In genomic region chr9:83965350-83966208, GRCh38 we compare ENCODE assay signal across 10 cellular contexts. TPM values are rescaled to one million over a fixed set of nuclear protein-coding genes. Genes with fewer than 3 reads are reported as not detected.
A peak's percentile ranks its signal among the peaks of the same experiment; 100 is the strongest.
DNase-seq lines count a peak whose midpoint lies in the region; ATAC-seq, FAIRE-seq and TF ChIP-seq lines count a peak whose summit lies in the region.
"Had no signal": no experiment of that assay in that cellular context is flagged by ENCODE, and none has a peak within 500 bp of the region (broad histone marks: within the 10 kb centered on the region; RNA-seq: fewer than 3 reads in every experiment).

No MANE protein-coding gene starts in this region.

- POLR2A ChIA-PET in PC-3 (lab: Charles Lee; ENCODE audit: unreplicated experiment): no interaction called here

- H2AFZ ChIP-seq in PC-3 (ENCODE audit: low read length): no peak overlapping the region

- H3K4me1 ChIP-seq in PC-3 (ENCODE audit: insufficient read depth, low read length): peaks cover 5% of the 10 kb centered on the region
- peaks cover 3% of the 10 kb centered on the region; the same call in 1 of the 2 replicates for H3K4me1 ChIP-seq in HAP-1

- peaks cover 20% of the 10 kb centered on the region; the same call in 1 of the 2 replicates for H4K20me1 ChIP-seq in PC-3 (ENCODE audit: low read length)

- no peaks in the 10 kb centered on the region for H3K27me3 Mint-ChIP-seq in activated T-cell treated with anti-CD3 and anti-CD28 coated beads, Interleukin-2, amount 50 U/mL, for 4 hours (ENCODE audit: low read depth)
- H3K27me3 Mint-ChIP-seq in stimulated activated naive CD8-positive, alpha-beta T cell treated with anti-CD3 and anti-CD28 coated beads, Interleukin-15, amount 100 ng/mL, for 72 hours: no peaks in the 10 kb centered on the region

- CTCF ChIA-PET in PC-3 (lab: Charles Lee): no interaction called here

- BruUV-seq in PC-3 (replicated peaks; lab: Mats Ljungman, UMichigan): no TSS peak

- no peak for FAIRE-seq in GM19239 (lab: Jason Lieb, UNC)

- H3K36me3 ChIP-seq in PC-3 (ENCODE audit: low read depth, low read length): peaks cover 27% of the 10 kb centered on the region
- peaks cover 42% of the 10 kb centered on the region for H3K36me3 ChIP-seq in HAP-1 (replicated peaks)

- H3K27ac Mint-ChIP-seq in stimulated activated naive CD8-positive, alpha-beta T cell treated with anti-CD3 and anti-CD28 coated beads, Interleukin-15, amount 100 ng/mL, for 72 hours: peak overlapping the region; percentile 50 to 92

- H3F3A ChIP-seq in PC-3 (ENCODE audit: low read length, unreplicated experiment): peaks cover 28% of the 10 kb centered on the region

- no peak for TF ChIP-seq CTCF in PC-3 (conservative IDR thresholded peaks at IDR 0.05; ENCODE audit: low read depth, low read length)

- no peaks in the 10 kb centered on the region for H3K79me2 ChIP-seq in PC-3 (ENCODE audit: low read length)

- no peak overlapping the region for H3K9ac ChIP-seq in PC-3 (ENCODE audit: low read length)

- no peaks in the 10 kb centered on the region for H3K27me3 ChIP-seq in PC-3 (ENCODE audit: low read length)
- no peaks in the 10 kb centered on the region for H3K27me3 ChIP-seq in HAP-1 (ENCODE audit: low read depth)

- H3K4me3 ChIP-seq in PC-3 (ENCODE audit: low read length) (no peak overlapping the region), HAP-1 (no peak overlapping the region)
- H3K4me3 ChIP-seq: lung had no signal

- intact Hi-C loops in PC-3 (cut with micrococcal nuclease): loop anchor here (2.0 kb wide), 1 partner anchor 15 kb away; the partner anchor contains the start of genes HNRNPK and RMI1

- no peaks in the 10 kb centered on the region for H3K9me3 ChIP-seq in PC-3 (ENCODE audit: low read length)
- no peaks in the 10 kb centered on the region for H3K9me3 ChIP-seq in HAP-1

- no peak for DNase-seq in activated T-cell treated with anti-CD3 and anti-CD28 coated beads, Interleukin-2, amount 50 U/mL, for 4 hours
- no peak for DNase-seq in activated T-cell treated with anti-CD3 and anti-CD28 coated beads, Interleukin-2, amount 50 U/mL, for 1 hour
- DNase-seq in PC-3 (no peak), fibroblast of gingiva (ENCODE audit: low read depth) (peak; percentile 52), GM19239 (ENCODE audit: insufficient read length, low spot score) (no peak), HPDE6-E6E7 (ENCODE audit: extremely low spot score) (no peak), HAP-1 (ENCODE audit: low spot score in 2 of 2) (no peak)
- DNase-seq in stimulated activated naive CD8-positive, alpha-beta T cell treated with anti-CD3 and anti-CD28 coated beads, Interleukin-15, amount 100 ng/mL, for 72 hours: no peak
- DNase-seq: activated gamma-delta T cell treated with Interleukin-2 at 50 U/mL for 16 hours had no signal

- in situ Hi-C loops in HAP-1 (cut with MboI; ENCODE audit: low sequenced_read_pairs): no loop called here

- H3K4me3 Mint-ChIP-seq in activated T-cell treated with anti-CD3 and anti-CD28 coated beads, Interleukin-2, amount 50 U/mL, for 4 hours: no peak overlapping the region
- H3K4me3 Mint-ChIP-seq in stimulated activated naive CD8-positive, alpha-beta T cell treated with anti-CD3 and anti-CD28 coated beads, Interleukin-15, amount 100 ng/mL, for 72 hours: no peak overlapping the region

- H3K9me3 Mint-ChIP-seq in activated T-cell treated with anti-CD3 and anti-CD28 coated beads, Interleukin-2, amount 50 U/mL, for 4 hours: no peaks in the 10 kb centered on the region
- H3K9me3 Mint-ChIP-seq in stimulated activated naive CD8-positive, alpha-beta T cell treated with anti-CD3 and anti-CD28 coated beads, Interleukin-15, amount 100 ng/mL, for 72 hours: no peaks in the 10 kb centered on the region

- H3K4me1 Mint-ChIP-seq in activated T-cell treated with anti-CD3 and anti-CD28 coated beads, Interleukin-2, amount 50 U/mL, for 4 hours (ENCODE audit: low read depth): peaks cover 10% of the 10 kb centered on the region
- H3K4me1 Mint-ChIP-seq in stimulated activated naive CD8-positive, alpha-beta T cell treated with anti-CD3 and anti-CD28 coated beads, Interleukin-15, amount 100 ng/mL, for 72 hours: peaks cover 26% of the 10 kb centered on the region

- H3K4me2 ChIP-seq in PC-3 (ENCODE audit: low read length): no peak overlapping the region

- peaks cover 28% of the 10 kb centered on the region for H3K36me3 Mint-ChIP-seq in activated T-cell treated with anti-CD3 and anti-CD28 coated beads, Interleukin-2, amount 50 U/mL, for 4 hours (ENCODE audit: insufficient read depth)

- no peaks in the 10 kb centered on the region for H3K9me2 ChIP-seq in PC-3 (replicated peaks; ENCODE audit: low read length)

- ATAC-seq in activated T-cell treated with anti-CD3 and anti-CD28 coated beads, Interleukin-2, amount 50 U/mL, for 4 hours: peak; percentile 35 to 40
- 0 out of 2 replicates have a peak, but pooled peaks have one; percentile 3 for ATAC-seq in PC-3
- peak; percentile 38 for ATAC-seq in stimulated activated naive CD8-positive, alpha-beta T cell treated with anti-CD3 and anti-CD28 coated beads, Interleukin-15, amount 100 ng/mL, for 72 hours

- H3K27ac ChIP-seq in PC-3 (ENCODE audit: low read length): no peak overlapping the region

RNA-seq across cellular contexts. Expression of gene HNRNPK, which starts 14.4 kb away (rescaled TPM):
- 100 to 1,000 TPM; 929 to 978 (median 948) TPM for total RNA-seq in activated T-cell treated with anti-CD3 and anti-CD28 coated beads, Interleukin-2, amount 50 U/mL, for 4 hours
- total RNA-seq in PC-3 (2014; rRNA removed): 550 and 583 TPM in 2 replicates

RNA-seq across cellular contexts. Expression of gene RMI1, which starts 15.0 kb away (rescaled TPM):
- total RNA-seq in activated T-cell treated with anti-CD3 and anti-CD28 coated beads, Interleukin-2, amount 50 U/mL, for 4 hours: 10 to 100 TPM; 15.6 to 18.2 (median 16.2) TPM
- total RNA-seq in PC-3 (2014; rRNA removed): 5.0 and 6.2 TPM in 2 replicates

RNA-seq across cellular contexts. Expression of gene KIF27, which starts 44.3 kb away (rescaled TPM):
- total RNA-seq in activated T-cell treated with anti-CD3 and anti-CD28 coated beads, Interleukin-2, amount 50 U/mL, for 4 hours: 1 to 10 TPM; 1.3 to 1.5 (median 1.4) TPM
- 2.2 and 3.2 TPM in 2 replicates for total RNA-seq in PC-3 (2014; rRNA removed)
